ENCODE assay signal across 27 cellular contexts in the genomic region with DNA sequence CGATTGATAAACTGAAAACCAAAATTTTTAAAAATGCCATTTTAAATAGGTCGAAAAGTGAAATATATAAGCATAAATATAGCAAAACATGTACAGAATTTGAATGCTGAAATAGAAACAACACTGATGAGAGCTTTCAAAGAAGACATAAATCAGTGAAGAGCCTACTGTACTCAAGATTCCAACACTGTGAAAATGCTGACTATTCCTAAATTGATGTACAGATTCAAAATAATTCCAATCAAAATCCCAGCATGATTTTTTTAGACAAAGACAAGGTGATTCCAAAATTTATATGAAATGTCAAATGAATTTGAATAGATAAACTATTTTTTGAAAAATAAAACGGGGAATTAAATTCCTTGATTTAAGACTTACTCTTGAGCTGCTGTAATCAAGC.
"Had no signal": no experiment of that assay in that cellular context is flagged by ENCODE, and none has a peak within 500 bp of the region (broad histone marks: within the 10 kb centered on the region; RNA-seq: fewer than 3 reads in every experiment).

No MANE protein-coding gene starts in this region.

- H2AFZ ChIP-seq: hepatocyte had no signal

- ATAC-seq: effector memory CD8-positive, alpha-beta T cell; esophagus mucosa; foreskin keratinocyte; gastrocnemius medialis; gastroesophageal sphincter; heart left ventricle; heart right ventricle had no signal

- DNase-seq: colonic mucosa; cortex of kidney; dermis blood vessel endothelial cell; effector CD8-positive, alpha-beta T cell; effector memory CD4-positive, alpha-beta T cell; effector memory CD8-positive, alpha-beta T cell; endodermal cell; erythroblast; esophagus squamous epithelium; foreskin fibroblast; foreskin keratinocyte; foreskin melanocyte; gastrocnemius medialis; glutamatergic neuron; head of caudate nucleus; heart left ventricle; heart right ventricle had no signal

- H3K4me3 ChIP-seq: colonic mucosa, coronary artery, esophagus muscularis mucosa, esophagus squamous epithelium, gastrocnemius medialis, gastroesophageal sphincter, heart left ventricle, heart right ventricle, hepatocyte had no signal

- FAIRE-seq: colon, endometrium, endothelial cell of umbilical vein, frontal cortex had no signal

- H3K36me3 ChIP-seq: colonic mucosa, esophagus muscularis mucosa, esophagus squamous epithelium, gastrocnemius medialis, gastroesophageal sphincter, heart left ventricle, heart right ventricle had no signal

- H3K79me2 ChIP-seq: hepatocyte had no signal

- H3K27me3 ChIP-seq: colonic mucosa, foreskin keratinocyte, gastroesophageal sphincter, hepatocyte had no signal

- H3K27ac ChIP-seq: colonic mucosa, coronary artery, epithelial cell of prostate, esophagus muscularis mucosa, esophagus squamous epithelium, foreskin keratinocyte, gastrocnemius medialis, gastroesophageal sphincter, heart left ventricle, heart right ventricle, hepatocyte had no signal

- H3K4me1 ChIP-seq: colonic mucosa, esophagus muscularis mucosa, foreskin keratinocyte, gastrocnemius medialis, gastroesophageal sphincter, heart left ventricle, heart right ventricle had no signal

- H3K4me2 ChIP-seq: hepatocyte had no signal

- H3K9me3 ChIP-seq: colonic mucosa, esophagus squamous epithelium, gastrocnemius medialis had no signal
